Comparison of ENCODE assay signal across 19 cellular contexts in the genomic region with DNA sequence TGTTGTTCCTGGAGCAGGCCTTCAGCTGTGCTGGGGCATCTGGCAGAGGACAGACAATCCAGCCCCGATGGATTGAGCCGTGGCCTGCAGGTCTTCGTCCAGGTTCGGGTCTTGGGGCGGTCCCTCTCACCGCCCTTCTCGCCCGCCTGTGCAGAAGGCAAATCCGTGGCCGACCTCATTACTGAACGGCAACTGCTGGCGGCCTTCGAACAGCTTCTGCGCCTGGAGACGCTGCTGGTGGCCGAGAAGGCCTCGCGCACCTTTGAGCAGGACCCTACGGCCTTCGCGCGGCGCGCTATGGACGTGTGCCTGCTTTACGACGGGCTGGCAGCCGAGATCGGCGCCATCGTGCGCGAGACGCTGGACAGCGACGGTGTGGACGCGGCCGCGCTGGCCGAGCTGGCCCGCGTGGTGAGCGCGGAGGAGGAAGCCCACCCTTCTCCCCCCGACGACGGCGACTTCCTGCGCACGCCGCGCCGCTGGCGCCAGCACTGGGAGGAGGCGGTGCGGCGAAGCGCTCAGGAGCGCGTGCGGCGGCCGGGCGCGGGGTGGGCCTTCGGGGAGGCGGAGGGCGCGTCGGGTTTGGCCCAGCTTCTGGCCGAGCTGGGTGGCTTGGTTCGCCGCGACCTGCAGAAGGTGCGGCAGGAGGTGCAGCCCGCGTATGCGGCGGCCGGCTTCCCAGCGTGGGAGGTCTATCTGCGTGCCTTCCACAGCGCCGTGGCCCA. TPM values are rescaled to one million over a fixed set of nuclear protein-coding genes. Genes with fewer than 3 reads are reported as not detected.
"Had no signal": no experiment of that assay in that cellular context is flagged by ENCODE, and none has a peak within 500 bp of the region (broad histone marks: within the 10 kb centered on the region; RNA-seq: fewer than 3 reads in every experiment).

No MANE protein-coding gene starts in this region.

- H3K4me3 ChIP-seq: adrenal gland, smooth muscle cell had no signal

- DNase-seq: activated naive CD4-positive, alpha-beta T cell treated with anti-CD3 and anti-CD28 coated beads, Interleukin-2, amount 50 U/mL, for 16 hours; activated T-cell treated with anti-CD3 and anti-CD28 coated beads, Interleukin-2, amount 50 U/mL, for 1 hour; adrenal gland; cerebellar nuclear complex; endodermal cell; stimulated activated CD4-positive, alpha-beta T cell treated with anti-CD3 and anti-CD28 coated beads, Interleukin-1b, Interleukin-23, amount 100 ng/mL, for 48 hours; stimulated activated naive B cell treated with anti-CD40 and anti-IgM and Interleukin-4, amounts not matched to agents 10 μg/mL and 1 μg/mL and 100 μg/mL, for 72 hours; substantia nigra had no signal

- ATAC-seq: activated CD4-positive, CD25-positive, alpha-beta regulatory T cell treated with anti-CD3 and anti-CD28 coated beads, Interleukin-2, amount 50 U/mL, for 24 hours; left lobe of liver; stimulated activated naive B cell treated with anti-CD40 and anti-IgM and Interleukin-4, amounts not matched to agents 10 μg/mL and 1 μg/mL and 100 μg/mL, for 72 hours had no signal

- H3K27ac ChIP-seq: adrenal gland had no signal

- H3K4me3 Mint-ChIP-seq: brain; endodermal cell; stimulated activated naive B cell treated with anti-CD40 and anti-IgM and Interleukin-4, amounts not matched to agents 10 μg/mL and 1 μg/mL and 100 μg/mL, for 72 hours; type B pancreatic cell had no signal

- H3K36me3 Mint-ChIP-seq: brain; stimulated activated naive B cell treated with anti-CD40 and anti-IgM and Interleukin-4, amounts not matched to agents 10 μg/mL and 1 μg/mL and 100 μg/mL, for 72 hours; type B pancreatic cell had no signal

- H3K9me3 Mint-ChIP-seq: stimulated activated naive B cell treated with anti-CD40 and anti-IgM and Interleukin-4, amounts not matched to agents 10 μg/mL and 1 μg/mL and 100 μg/mL, for 72 hours; type B pancreatic cell had no signal

- H3K9me3 ChIP-seq: adrenal gland had no signal

- H3K27ac Mint-ChIP-seq: brain, endodermal cell, type B pancreatic cell had no signal

- H3K36me3 ChIP-seq: adrenal gland had no signal

- H3K4me2 ChIP-seq: smooth muscle cell had no signal

RNA-seq across cellular contexts. Expression of gene EXOC3L4, which starts 7.6 kb away (rescaled TPM):
- total RNA-seq: dermis microvascular lymphatic vessel endothelial cell; glomerular endothelial cell; smooth muscle cell; T-helper 2 cell treated with Interferon-gamma antibody and Interleukin-4, amounts not matched to agents 100 ng/mL and 5 ng/mL, for 36 hours had no signal
- polyA plus RNA-seq: neural cell, smooth muscle cell had no signal

RNA-seq across cellular contexts. Expression of gene LBHD2, which starts 18.1 kb away (rescaled TPM):
- total RNA-seq: adrenal gland; dermis microvascular lymphatic vessel endothelial cell; endodermal cell; glomerular endothelial cell; left lobe of liver; osteocyte; smooth muscle cell; T-helper 2 cell treated with Interferon-gamma antibody and Interleukin-4, amounts not matched to agents 100 ng/mL and 5 ng/mL, for 36 hours had no signal
- polyA plus RNA-seq: adrenal gland, esophagus, neural cell, smooth muscle cell had no signal
